19 cellular contexts compared by ENCODE assay signal in the genomic region with DNA sequence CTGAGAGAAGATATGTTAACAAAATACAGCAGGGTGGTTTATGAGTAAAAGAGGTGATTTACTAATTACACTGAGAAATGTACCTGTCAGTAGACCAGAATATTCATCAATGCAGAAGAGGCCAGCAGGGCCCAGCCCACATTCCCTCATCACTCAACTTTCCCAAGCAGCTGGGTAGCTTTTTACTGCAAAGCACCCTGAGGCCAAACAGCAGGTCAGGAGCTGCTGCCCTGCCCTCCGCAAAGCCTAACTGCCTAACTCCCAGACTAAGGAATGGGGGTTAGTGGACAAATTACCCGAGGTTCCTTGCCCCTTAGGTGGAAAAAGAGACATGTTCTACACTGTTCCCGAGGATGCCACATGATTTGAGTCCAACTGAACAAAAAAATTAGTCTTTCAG.
A peak's percentile ranks its signal among the peaks of the same experiment; 100 is the strongest.
DNase-seq lines count a peak whose midpoint lies in the region; ATAC-seq and TF ChIP-seq lines count a peak whose summit lies in the region.
"Had no signal": no experiment of that assay in that cellular context is flagged by ENCODE, and none has a peak within 500 bp of the region (broad histone marks: within the 10 kb centered on the region; RNA-seq: fewer than 3 reads in every experiment).

No MANE protein-coding gene starts in this region.

- H3K4me1 ChIP-seq in right cardiac atrium (ENCODE audit: control insufficient read depth, insufficient read depth, low read length) = peaks cover 8% of the 10 kb centered on the region

- H3K27me3 Mint-ChIP-seq in mesothelial cell of epicardium (ENCODE audit: low read depth) = no peaks in the 10 kb centered on the region
- H3K27me3 Mint-ChIP-seq: stimulated activated memory B cell treated with anti-CD40 and anti-IgM and Interleukin-4, amounts not matched to agents 10 μg/mL and 1 μg/mL and 100 μg/mL, for 72 hours had no signal

- H3K27ac ChIP-seq in right cardiac atrium (ENCODE audit: low read length) (peak overlapping the region; percentile 37), caudate nucleus (ENCODE audit: low read depth, low read length) (peak overlapping the region; percentile 5)
- H3K27ac ChIP-seq: A549, coronary artery, pancreas, upper lobe of right lung had no signal

- H3K9me3 ChIP-seq in right cardiac atrium (ENCODE audit: control insufficient read depth, low read length) = no peaks in the 10 kb centered on the region
- H3K9me3 ChIP-seq: pancreas, upper lobe of right lung had no signal

- peaks cover 25% of the 10 kb centered on the region for H3K4me1 Mint-ChIP-seq in mesothelial cell of epicardium

- H3K9me3 Mint-ChIP-seq in mesothelial cell of epicardium = peaks cover 37% of the 10 kb centered on the region

- no peaks in the 10 kb centered on the region for H3K27me3 ChIP-seq in right cardiac atrium (ENCODE audit: control insufficient read depth, insufficient read depth)
- H3K27me3 ChIP-seq: pancreas, upper lobe of right lung had no signal

- no peak for DNase-seq in right cardiac atrium
- no peak for DNase-seq in Right ventricle myocardium inferior (ENCODE audit: missing footprints)
- no peak for DNase-seq in caudate nucleus (lab: John Stamatoyannopoulos, UW)
- DNase-seq in mesothelial cell of epicardium (ENCODE audit: low spot score in 2 of 2, unreplicated experiment in 2 of 2) = no peak
- no peak for DNase-seq in COLO668 (lab: John Stamatoyannopoulos, UW; ENCODE audit: unreplicated experiment)
- no peak for DNase-seq in KBM-7
- DNase-seq: activated CD8-positive, alpha-beta memory T cell treated with anti-CD3 and anti-CD28 coated beads, Interleukin-2, amount 50 U/mL, for 4 hours; kidney; NCI-H1694; NCI-H446; pancreas; upper lobe of right lung had no signal

- no peak for TF ChIP-seq CTCF in mesothelial cell of epicardium (IDR thresholded peaks at IDR 0.05; ENCODE audit: unreplicated experiment)

- in situ Hi-C loops in KBM-7 (cut with MboI; ENCODE audit: low pct_unique_long_range_greater_than_20kb, low sequenced_read_pairs) = no loop called here

- H3K4me3 Mint-ChIP-seq in mesothelial cell of epicardium = no peak overlapping the region
- H3K4me3 Mint-ChIP-seq: stimulated activated memory B cell treated with anti-CD40 and anti-IgM and Interleukin-4, amounts not matched to agents 10 μg/mL and 1 μg/mL and 100 μg/mL, for 72 hours had no signal

- ATAC-seq in right cardiac atrium (no peak), Right ventricle myocardium inferior (no peak), GM19463 (IDR thresholded peaks at IDR 0.05; ENCODE audit: unreplicated experiment) (no peak), GM18909 (IDR thresholded peaks at IDR 0.05; ENCODE audit: poor library complexity, unreplicated experiment) (no peak)
- ATAC-seq: A549; GM12878; HCT116; stimulated activated memory B cell treated with anti-CD40 and anti-IgM and Interleukin-4, amounts not matched to agents 10 μg/mL and 1 μg/mL and 100 μg/mL, for 72 hours; upper lobe of right lung had no signal

- intact Hi-C loops in right cardiac atrium (cut with DNase I) = no loop called here
- intact Hi-C loops in Right ventricle myocardium inferior (cut with DNase I) = no loop called here

- H3K27ac Mint-ChIP-seq in mesothelial cell of epicardium = peak overlapping the region; percentile 70
- H3K27ac Mint-ChIP-seq: stimulated activated memory B cell treated with anti-CD40 and anti-IgM and Interleukin-4, amounts not matched to agents 10 μg/mL and 1 μg/mL and 100 μg/mL, for 72 hours had no signal

- H3K36me3 Mint-ChIP-seq in mesothelial cell of epicardium = peaks cover 45% of the 10 kb centered on the region

- 81% methylated on average over 3 of the region's 3 CpGs for WGBS in right cardiac atrium

- H3K4me3 ChIP-seq in right cardiac atrium (ENCODE audit: low read length) = no peak overlapping the region
- H3K4me3 ChIP-seq: A549, coronary artery, GM12878, pancreas, upper lobe of right lung had no signal
